1 cellular context compared by ENCODE assay signal in genomic region chr6:45438156-45438555, GRCh38.
TF ChIP-seq lines count a peak whose summit lies in the region.

No MANE protein-coding gene starts in this region.

TF ChIP-seq in IMR-90, 13 proteins besides CTCF, POLR2A, EP300 and RAD21 (continued from another document):
- no peak for TF ChIP-seq USF2 (IDR thresholded peaks at IDR 0.05; ENCODE audit: low read depth, low read length)
- TF ChIP-seq SMC3 (IDR thresholded peaks at IDR 0.05; ENCODE audit: low read depth, low read length) = no peak
